In the genomic region with DNA sequence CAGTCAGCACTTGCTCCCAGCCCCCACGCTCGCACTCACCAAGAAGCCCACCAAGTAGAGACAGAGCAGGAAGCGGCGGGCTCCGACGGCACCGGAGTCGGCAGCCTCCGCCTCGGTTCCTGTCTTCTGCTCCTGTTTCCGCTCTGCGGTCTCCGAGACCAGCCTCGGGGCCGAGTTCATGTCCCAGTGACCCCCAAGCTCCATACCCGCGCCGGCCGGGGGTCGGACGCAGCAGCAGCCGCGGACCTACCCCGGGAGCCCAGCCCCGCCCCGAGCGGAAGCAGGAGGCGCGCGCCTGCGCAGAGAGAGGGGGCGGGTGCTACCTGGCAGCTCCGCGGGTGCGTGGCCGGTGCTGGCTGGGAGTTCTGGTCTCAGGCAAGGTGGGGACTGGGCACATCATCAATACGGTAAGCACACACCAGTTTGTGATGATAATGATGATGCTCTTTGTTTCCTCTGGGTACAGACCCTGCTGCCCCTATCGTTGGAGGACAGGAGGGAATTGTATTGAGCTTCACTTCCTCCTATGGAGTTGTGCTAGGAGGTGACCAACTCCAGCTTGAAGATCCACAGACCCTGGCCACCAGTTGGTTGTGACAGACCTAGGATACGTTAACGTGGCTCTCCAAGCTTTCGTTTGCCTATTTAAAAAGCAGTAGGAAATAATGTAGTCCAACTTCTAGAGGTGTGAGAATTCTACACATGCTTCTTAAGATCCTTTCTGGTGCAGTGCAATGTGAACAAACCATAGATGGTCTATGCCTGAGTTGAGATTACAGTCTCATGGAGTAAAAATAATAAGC, we compare ENCODE assay signal across 8 cellular contexts. TPM values are rescaled to one million over a fixed set of nuclear protein-coding genes. Genes with fewer than 3 reads are reported as not detected.
A peak's percentile ranks its signal among the peaks of the same experiment; 100 is the strongest.
DNase-seq lines count a peak whose midpoint lies in the region; ATAC-seq and TF ChIP-seq lines count a peak whose summit lies in the region.

No MANE protein-coding gene starts in this region.

- DNase-seq in AG09319 (ENCODE audit: extremely low read depth, low read depth) (no peak), NCI-H2196 treated with DMSO at 0.1 percent for 48 hours (lab: John Stamatoyannopoulos, UW; ENCODE audit: unreplicated experiment) (peak; percentile 50), dedifferentiated amniotic fluid mesenchymal stem cell (ENCODE audit: extremely low spot score) (peak; percentile 40), left lung (peak; percentile 86 to 98)
- peak; percentile 84 to 88 for DNase-seq in activated CD4-positive, alpha-beta T cell treated with anti-CD3 and anti-CD28 coated beads for 4 hours
- DNase-seq in stimulated activated CD4-positive, alpha-beta T cell treated with anti-CD3 and anti-CD28 coated beads, Interleukin-2, amount 100 ng/mL, for 48 hours: peak; percentile 80 to 85

- peak overlapping the region; percentile 90 to 91 for H3K4me3 ChIP-seq in left lung

- peak overlapping the region; percentile 49 to 84 for H3K27ac ChIP-seq in left lung

- TF ChIP-seq CTCF in AG09319 (IDR thresholded peaks at IDR 0.05; ENCODE audit: low read depth, low read length) (peak; percentile 8), left lung (IDR thresholded peaks at IDR 0.05) (no peak)

- H3K4me1 ChIP-seq in left lung: peaks cover 0 to 19% of the 10 kb centered on the region in 2 donors

- peaks cover 0 to 2% of the 10 kb centered on the region in 2 donors for H3K36me3 ChIP-seq in left lung

- H3K9me3 ChIP-seq in left lung: no peaks in the 10 kb centered on the region

- ATAC-seq in GM18861 (IDR thresholded peaks at IDR 0.05; ENCODE audit: unreplicated experiment) (peak; percentile 86), HG03064 (IDR thresholded peaks at IDR 0.05; ENCODE audit: low read depth, unreplicated experiment) (peak; percentile 97), left lung (peak; percentile 98)

- intact Hi-C loops in left lung (cut with DNase I): no loop called here

- H3K27me3 ChIP-seq in left lung: no peaks in the 10 kb centered on the region

RNA-seq across cellular contexts. Expression of a gene that starts 25.0 kb away (rescaled TPM):
- 1 to 10 TPM; 3.4 to 5.9 TPM for total RNA-seq in left lung
